8 cellular contexts compared by ENCODE assay signal in genomic region chr3:125374501-125374995, GRCh38. TPM values are rescaled to one million over a fixed set of nuclear protein-coding genes. Genes with fewer than 3 reads are reported as not detected.
DNase-seq lines count a peak whose midpoint lies in the region; ATAC-seq, FAIRE-seq and TF ChIP-seq lines count a peak whose summit lies in the region.

No MANE protein-coding gene starts in this region.

- POLR2A ChIA-PET in BJ (lab: Charles Lee), result no interaction called here

- H3K4me1 ChIP-seq in keratinocyte (ENCODE audit: control insufficient read depth, extremely low read depth, insufficient read depth, low read length) (peaks cover 22% of the 10 kb centered on the region), smooth muscle cell (ENCODE audit: low read depth) (peaks cover 15% of the 10 kb centered on the region)

- no peaks in the 10 kb centered on the region for H3K9me3 ChIP-seq in keratinocyte (ENCODE audit: control insufficient read depth, low read depth, low read length)
- no peaks in the 10 kb centered on the region for H3K9me3 ChIP-seq in smooth muscle cell (replicated peaks; ENCODE audit: low read depth)

- dilution Hi-C loops in keratinocyte (cut with MboI; ENCODE audit: extremely low pct_ligation_motif_present, low sequenced_read_pairs), result no loop called here

- H3K4me1 Mint-ChIP-seq in T-helper 2 cell treated with Interferon-gamma antibody and Interleukin-4, amounts not matched to agents 5 μg/mL and 100 μg/mL, for 36 hours (ENCODE audit: low read depth), result peaks cover 30% of the 10 kb centered on the region
- H3K4me1 Mint-ChIP-seq in central memory CD8-positive, alpha-beta T cell, result peaks cover 49% of the 10 kb centered on the region

- peak overlapping the region; percentile 78 for H3K4me3 ChIP-seq in BJ (ENCODE audit: low read depth, low read length)
- peak overlapping the region; percentile 84 to 97 (median 95) for H3K4me3 ChIP-seq in keratinocyte (ENCODE audit: control insufficient read depth in 2 of 3, extremely low read depth in 1 of 3, insufficient read depth in 2 of 3, low read depth in 1 of 3, low read length in 3 of 3)
- H3K4me3 ChIP-seq in smooth muscle cell, result peak overlapping the region; percentile 66

- H3K27me3 Mint-ChIP-seq in T-helper 2 cell treated with Interferon-gamma antibody and Interleukin-4, amounts not matched to agents 5 μg/mL and 100 μg/mL, for 36 hours (ENCODE audit: low read depth), result no peaks in the 10 kb centered on the region
- no peaks in the 10 kb centered on the region for H3K27me3 Mint-ChIP-seq in central memory CD8-positive, alpha-beta T cell

- peak overlapping the region; percentile 75 for H3K27ac ChIP-seq in keratinocyte (ENCODE audit: control insufficient read depth, insufficient read depth, low read length)
- H3K27ac ChIP-seq in smooth muscle cell (ENCODE audit: low read depth), result peak overlapping the region; percentile 75

- no peaks in the 10 kb centered on the region for H3F3A ChIP-seq in smooth muscle cell (ENCODE audit: low read depth)

- H3K27ac Mint-ChIP-seq in T-helper 2 cell treated with Interferon-gamma antibody and Interleukin-4, amounts not matched to agents 5 μg/mL and 100 μg/mL, for 36 hours, result peak overlapping the region; percentile 80
- peak overlapping the region; percentile 100 for H3K27ac Mint-ChIP-seq in central memory CD8-positive, alpha-beta T cell (ENCODE audit: low read depth)

- WGBS in smooth muscle cell (ENCODE audit: low lambda C conversion rate), result 2% methylated on average over 9 of the region's 26 CpGs

- peaks cover 25% of the 10 kb centered on the region for H3K36me3 Mint-ChIP-seq in T-helper 2 cell treated with Interferon-gamma antibody and Interleukin-4, amounts not matched to agents 5 μg/mL and 100 μg/mL, for 36 hours (ENCODE audit: low read depth)
- peaks cover 20% of the 10 kb centered on the region for H3K36me3 Mint-ChIP-seq in central memory CD8-positive, alpha-beta T cell (ENCODE audit: insufficient read depth)

- H3K36me3 ChIP-seq in BJ (ENCODE audit: control insufficient read depth, insufficient read depth, low read length), result no peaks in the 10 kb centered on the region
- no peaks in the 10 kb centered on the region for H3K36me3 ChIP-seq in keratinocyte (ENCODE audit: control insufficient read depth in 2 of 2, extremely low read depth in 1 of 2, insufficient read depth in 2 of 2, low read length in 2 of 2)
- H3K36me3 ChIP-seq in smooth muscle cell (ENCODE audit: low read depth), result no peaks in the 10 kb centered on the region

- peak overlapping the region; percentile 92 for H3K4me2 ChIP-seq in keratinocyte (ENCODE audit: control insufficient read depth, extremely low read depth, insufficient read depth, low read depth, low read length)
- H3K4me2 ChIP-seq in smooth muscle cell, result peak overlapping the region; percentile 89

- H3K9me1 ChIP-seq in keratinocyte (ENCODE audit: control insufficient read depth, extremely low read depth, insufficient read depth, low read length), result peaks cover 3% of the 10 kb centered on the region

- no peaks in the 10 kb centered on the region for H3K27me3 ChIP-seq in BJ (ENCODE audit: control insufficient read depth, insufficient read depth, low read length)
- no peaks in the 10 kb centered on the region for H3K27me3 ChIP-seq in keratinocyte (ENCODE audit: control insufficient read depth, extremely low read depth, insufficient read depth, low read length)
- H3K27me3 ChIP-seq in smooth muscle cell (ENCODE audit: low read depth), result no peaks in the 10 kb centered on the region

- DNase-seq in BJ (ENCODE audit: low read depth) (no peak), HTR-8/SVneo (ENCODE audit: insufficient read length, low spot score) (peak; percentile 45), keratinocyte (ENCODE audit: low read depth, low spot score) (no peak), smooth muscle cell (lab: John Stamatoyannopoulos, UW; ENCODE audit: unreplicated experiment) (peak; percentile 43), middle frontal gyrus (ENCODE audit: extremely low spot score, low spot score) (no peak)
- DNase-seq in T-helper 2 cell treated with Interferon-gamma antibody and Interleukin-4, amounts not matched to agents 5 μg/mL and 100 μg/mL, for 36 hours (ENCODE audit: low spot score), result peak; percentile 20
- peak; percentile 26 to 33 for DNase-seq in central memory CD8-positive, alpha-beta T cell (ENCODE audit: low spot score in 2 of 2)

- FAIRE-seq in HTR-8/SVneo (lab: Jason Lieb, UNC) (peak; percentile 20), keratinocyte (lab: Jason Lieb, UNC) (no peak)

- peak; percentile 24 for ATAC-seq in GM19324 (IDR thresholded peaks at IDR 0.05; ENCODE audit: low FRiP score, unreplicated experiment)
- ATAC-seq in central memory CD8-positive, alpha-beta T cell (replicated peaks; ENCODE audit: extremely low read depth, poor library complexity, severe bottlenecking), result peak; percentile 40

- no peaks in the 10 kb centered on the region for H3K9me3 Mint-ChIP-seq in T-helper 2 cell treated with Interferon-gamma antibody and Interleukin-4, amounts not matched to agents 5 μg/mL and 100 μg/mL, for 36 hours
- no peaks in the 10 kb centered on the region for H3K9me3 Mint-ChIP-seq in central memory CD8-positive, alpha-beta T cell

- H3K9ac ChIP-seq in keratinocyte (ENCODE audit: control insufficient read depth, extremely low read depth, insufficient read depth, low read length) (peak overlapping the region; percentile 94), smooth muscle cell (ENCODE audit: low read depth) (peak overlapping the region; percentile 82)

- TF ChIP-seq CTCF in BJ (IDR thresholded peaks at IDR 0.05; ENCODE audit: insufficient read depth, low read depth, low read length) (no peak), keratinocyte (optimal IDR thresholded peaks at IDR 0.05 in 1 of 3, IDR thresholded peaks at IDR 0.05 in 1 of 3, conservative IDR thresholded peaks at IDR 0.05 in 1 of 3; ENCODE audit: extremely low read depth in 1 of 3, insufficient read depth in 2 of 3, low read length in 3 of 3) (no peak), smooth muscle cell (IDR thresholded peaks at IDR 0.05; ENCODE audit: borderline replicate concordance, insufficient read depth, poor library complexity, severe bottlenecking) (no peak)

- H4K20me1 ChIP-seq in keratinocyte (ENCODE audit: control insufficient read depth, extremely low read depth, insufficient read depth, low read length) (peaks cover 2% of the 10 kb centered on the region), smooth muscle cell (ENCODE audit: low read depth) (peaks cover 40% of the 10 kb centered on the region)

- CTCF ChIA-PET in BJ (lab: Yijun Ruan, JAX), result no interaction called here

- H2AFZ ChIP-seq in keratinocyte (ENCODE audit: control insufficient read depth, low read length) (peak overlapping the region; percentile 72), smooth muscle cell (ENCODE audit: low read depth) (peak overlapping the region; percentile 89)

- peak overlapping the region; percentile 97 for H3K4me3 Mint-ChIP-seq in T-helper 2 cell treated with Interferon-gamma antibody and Interleukin-4, amounts not matched to agents 5 μg/mL and 100 μg/mL, for 36 hours
- H3K4me3 Mint-ChIP-seq in central memory CD8-positive, alpha-beta T cell, result peak overlapping the region; percentile 90

- peaks cover 52% of the 10 kb centered on the region for H3K79me2 ChIP-seq in keratinocyte (ENCODE audit: control insufficient read depth, insufficient read depth, low read length)
- peaks cover 65% of the 10 kb centered on the region for H3K79me2 ChIP-seq in smooth muscle cell (ENCODE audit: low read depth)

RNA-seq across cellular contexts. Expression of gene ZNF148, which starts 0.6 kb away (rescaled TPM):
- polyA plus RNA-seq in BJ (2011; rRNA removed) (18.4 and 31.7 TPM in 2 replicates), keratinocyte (16.1 to 21.4 TPM (median 16.7 TPM) in 3 replicates), smooth muscle cell (23.6 and 26.0 TPM in 2 replicates)
- 36.1 and 42.7 TPM in 2 replicates for polyA minus RNA-seq in BJ (2011; rRNA and poly(A)+ RNA removed)
- polyA plus RNA-seq in keratinocyte (2011; ENCODE audit: low read depth), result 25.8 TPM
- 7.6 and 17.2 TPM in 2 replicates for polyA plus RNA-seq in keratinocyte (2011; cell fraction: cytosol; rRNA removed)
- polyA plus RNA-seq in keratinocyte (2011; cell fraction: nucleus; rRNA removed), result 20.4 and 21.2 TPM in 2 replicates
- polyA plus RNA-seq in keratinocyte (2012; ENCODE audit: low replicate concordance), result 12.7 and 20.0 TPM in 2 replicates
- polyA minus RNA-seq in keratinocyte, result 16.0 to 113 TPM (median 67.4 TPM) in 3 replicates
- 20.1 TPM for polyA minus RNA-seq in keratinocyte (2011; cell fraction: cytosol; rRNA and poly(A)+ RNA removed)
- 24.0 and 66.2 TPM in 2 replicates for polyA minus RNA-seq in keratinocyte (2011; cell fraction: nucleus; rRNA and poly(A)+ RNA removed)
- 27.7 and 29.4 TPM in 2 replicates for total RNA-seq in smooth muscle cell

Comparison
In these comparisons a context has a peak if more than half of its experiments do, and no peak if none do; other contexts are left out.
1. DNase-seq: peak in HTR-8/SVneo (single experiment), T-helper 2 cell treated with Interferon-gamma antibody and Interleukin-4, amounts not matched to agents 5 μg/mL and 100 μg/mL, for 36 hours (single experiment), central memory CD8-positive, alpha-beta T cell (2 of 2) and smooth muscle cell (single experiment); none in BJ (single experiment), keratinocyte (single experiment) and middle frontal gyrus (single experiment).
2. Peak in every context shown above with its lines, with median percentiles within 50 percentile points of each other: H3K4me3 ChIP-seq.